In genomic region chr1:103561612-103562395, GRCh38 we compare ENCODE assay signal across 8 cellular contexts. TPM values are rescaled to one million over a fixed set of nuclear protein-coding genes. Genes with fewer than 3 reads are reported as not detected.
DNase-seq lines count a peak whose midpoint lies in the region; ATAC-seq and TF ChIP-seq lines count a peak whose summit lies in the region.

No MANE protein-coding gene starts in this region.

- peak overlapping the region; percentile 70 for H3K27ac ChIP-seq in left ventricle myocardium inferior (replicated peaks)

- ATAC-seq in GM21423 (IDR thresholded peaks at IDR 0.05; ENCODE audit: unreplicated experiment) (peak; percentile 66), HG03571 (IDR thresholded peaks at IDR 0.05; ENCODE audit: unreplicated experiment) (peak; percentile 70)

- no peak for TF ChIP-seq CTCF in left ventricle myocardium inferior (IDR thresholded peaks at IDR 0.05; ENCODE audit: borderline replicate concordance)

- H3K4me3 ChIP-seq in left ventricle myocardium inferior = peak overlapping the region; percentile 29

- intact Hi-C loops in left ventricle myocardium inferior (cut with micrococcal nuclease) = no loop called here

- H3K27me3 ChIP-seq in left ventricle myocardium inferior (ENCODE audit: low read depth) = no peaks in the 10 kb centered on the region

- peaks cover 8% of the 10 kb centered on the region for H3K36me3 ChIP-seq in left ventricle myocardium inferior

- peaks cover 24% of the 10 kb centered on the region for H3K4me1 ChIP-seq in left ventricle myocardium inferior

- peak; percentile 7 for DNase-seq in AG20443 (ENCODE audit: low spot score)
- no peak for DNase-seq in left ventricle myocardium inferior
- DNase-seq in mesenteric fat pad (ENCODE audit: low spot score) = no peak
- no peak for DNase-seq in islet precursor cell
- DNase-seq in activated T-cell treated with anti-CD3 and anti-CD28 coated beads, Interleukin-2, amount 50 U/mL, for 1 hour = no peak
- DNase-seq in stimulated activated CD4-positive, alpha-beta T cell treated with anti-CD3 and anti-CD28 coated beads, Interleukin-1b, Interleukin-23, amount 100 ng/mL, for 48 hours = no peak

- H3K9me3 ChIP-seq in left ventricle myocardium inferior (replicated peaks) = no peaks in the 10 kb centered on the region

RNA-seq across cellular contexts. Expression of gene AMY2B, which starts 9.6 kb away (rescaled TPM):
- 23.9 TPM for total RNA-seq in left ventricle myocardium inferior
- 15.8 TPM for total RNA-seq in mesenteric fat pad

RNA-seq across cellular contexts. Expression of gene RNPC3, which starts 36.3 kb away (rescaled TPM):
- total RNA-seq in left ventricle myocardium inferior (21.3 TPM), mesenteric fat pad (15.2 TPM)

RNA-seq across cellular contexts. Expression of gene AMY2A, which starts 55.4 kb away (rescaled TPM):
- not detected for total RNA-seq in left ventricle myocardium inferior
- total RNA-seq in mesenteric fat pad = 2.7 TPM
